Comparison of ENCODE assay signal across 1 cellular context in genomic region chr17:48990882-48991357, GRCh38.
TF ChIP-seq lines count a peak whose summit lies in the region.

No MANE protein-coding gene starts in this region.

TF ChIP-seq in K562, 482 proteins besides CTCF, POLR2A, EP300 and RAD21 (continues in another document):
- TF ChIP-seq SFPQ (IDR thresholded peaks at IDR 0.05; ENCODE audit: low read depth, low read length) (no peak), HLTF (IDR thresholded peaks at IDR 0.05) (peak; percentile 87), NCOA1 (IDR thresholded peaks at IDR 0.05; ENCODE audit: low read depth) (0 out of 2 replicates have a peak, but pooled peaks have one; percentile 36), PKNOX1 (IDR thresholded peaks at IDR 0.05) (peak; percentile 71), ZBTB26 (CRISPR knock-in tag; IDR thresholded peaks at IDR 0.05) (peak; percentile 82; the same call in 1 of the 2 replicates), TRIM24 (IDR thresholded peaks at IDR 0.05) (0 out of 4 replicates have a peak, but pooled peaks of 1 of the 2 experiments have one; percentile 10), ZZZ3 (IDR thresholded peaks at IDR 0.05) (no peak), MCM7 (IDR thresholded peaks at IDR 0.05) (0 out of 4 replicates have a peak, but pooled peaks of 1 of the 2 experiments have one; percentile 39), THRB (CRISPR knock-in tag; conservative IDR thresholded peaks at IDR 0.05) (0 out of 2 replicates have a peak, but pooled peaks have one; percentile 43), SUPT5H (IDR thresholded peaks at IDR 0.05) (peak; percentile 47; the same call in 1 of the 2 replicates), ZNF77 (CRISPR knock-in tag; IDR thresholded peaks at IDR 0.05) (no peak), HBP1 (CRISPR knock-in tag; IDR thresholded peaks at IDR 0.05) (peak; percentile 74; the same call in 1 of the 2 replicates), ZNF253 (CRISPR knock-in tag; conservative IDR thresholded peaks at IDR 0.05) (no peak), LARP7 (IDR thresholded peaks at IDR 0.05) (peak; percentile 96), YY1 (IDR thresholded peaks at IDR 0.05; ENCODE audit: borderline replicate concordance in 1 of 3, control insufficient read depth in 1 of 3, extremely low read depth in 1 of 3, insufficient read depth in 3 of 3, insufficient read length in 1 of 3, insufficient replicate concordance in 2 of 3, low read depth in 1 of 3, low read length in 2 of 3) (peak in 1 of 3 experiments; percentile 67), DPF2 (IDR thresholded peaks at IDR 0.05) (peak; percentile 71), DNMT1 (IDR thresholded peaks at IDR 0.05) (peak; percentile 85; the same call in 1 of the 2 replicates), HDGF (IDR thresholded peaks at IDR 0.05) (0 out of 2 replicates have a peak, but pooled peaks have one; percentile 58), HNRNPK (IDR thresholded peaks at IDR 0.05; ENCODE audit: low read depth, low read length, poor library complexity, severe bottlenecking) (peak; percentile 71), NFIC (IDR thresholded peaks at IDR 0.05) (peak; percentile 19; the same call in 1 of the 2 replicates), MLLT1 (IDR thresholded peaks at IDR 0.05) (peak; percentile 57 to 72; a peak in 2 of 4 replicates), NFE2L1 (tag; IDR thresholded peaks at IDR 0.05; ENCODE audit: borderline replicate concordance, low read depth) (no peak), NFRKB (IDR thresholded peaks at IDR 0.05; ENCODE audit: low read depth) (peak; percentile 92), ZNF512 (tag; IDR thresholded peaks at IDR 0.05) (peak; percentile 88), PCBP2 (IDR thresholded peaks at IDR 0.05; ENCODE audit: low read depth, low read length, poor library complexity, severe bottlenecking) (peak; percentile 52), SRSF3 (IDR thresholded peaks at IDR 0.05; ENCODE audit: insufficient read depth, low read length) (no peak), NR2C2 (CRISPR knock-in tag; IDR thresholded peaks at IDR 0.05) (no peak), NR2C2 (tag; IDR thresholded peaks at IDR 0.05) (peak; percentile 17; the same call in 1 of the 2 replicates), BRF2 (IDR thresholded peaks at IDR 0.05; ENCODE audit: borderline replicate concordance, insufficient read depth, insufficient read length) (no peak), TOE1 (IDR thresholded peaks at IDR 0.05; ENCODE audit: borderline replicate concordance) (0 out of 2 replicates have a peak, but pooled peaks have one; percentile 23), TOE1 (CRISPR knock-in tag; IDR thresholded peaks at IDR 0.05; ENCODE audit: borderline replicate concordance, low read depth) (no peak), EHMT2 (IDR thresholded peaks at IDR 0.05) (peak; percentile 62; the same call in 1 of the 2 replicates), ARID1B (IDR thresholded peaks at IDR 0.05) (0 out of 2 replicates have a peak, but pooled peaks have one; percentile 28), E2F6 (IDR thresholded peaks at IDR 0.05; ENCODE audit: borderline replicate concordance in 1 of 2, extremely low read depth in 1 of 2, insufficient read depth in 1 of 2, insufficient read length in 1 of 2, low read depth in 1 of 2, low read length in 1 of 2, poor library complexity in 1 of 2, severe bottlenecking in 1 of 2) (no peak), CC2D1A (IDR thresholded peaks at IDR 0.05) (peak; percentile 50; the same call in 1 of the 2 replicates), ZBTB5 (IDR thresholded peaks at IDR 0.05) (peak; percentile 36; the same call in 1 of the 2 replicates), ARID2 (IDR thresholded peaks at IDR 0.05) (peak; percentile 30; the same call in 1 of the 2 replicates), TSC22D4 (tag; IDR thresholded peaks at IDR 0.05) (no peak), SMARCE1 (IDR thresholded peaks at IDR 0.05) (peak; percentile 65), ZSCAN29 (IDR thresholded peaks at IDR 0.05) (0 out of 2 replicates have a peak, but pooled peaks have one; percentile 31), RBM22 (IDR thresholded peaks at IDR 0.05; ENCODE audit: low read depth, low read length, poor library complexity, severe bottlenecking) (no peak), NKRF (IDR thresholded peaks at IDR 0.05; ENCODE audit: borderline replicate concordance) (peak; percentile 47; the same call in 1 of the 2 replicates), SPI1 (IDR thresholded peaks at IDR 0.05; ENCODE audit: borderline replicate concordance, low read depth, low read length) (peak; percentile 19; the same call in 1 of the 2 replicates)
